Comparison of ENCODE assay signal across 1 cellular context in genomic region chr2:83602753-83603152, GRCh38.
TF ChIP-seq lines count a peak whose summit lies in the region.

No MANE protein-coding gene starts in this region.

TF ChIP-seq in WTC11, 78 proteins besides CTCF, POLR2A, EP300 and RAD21 (continued from another document):
- TF ChIP-seq ATF2 (CRISPR knock-in tag; IDR thresholded peaks at IDR 0.05; ENCODE audit: borderline replicate concordance, low read depth) (no peak), KAT7 (CRISPR knock-in tag; IDR thresholded peaks at IDR 0.05; ENCODE audit: borderline replicate concordance) (no peak)
